Comparison of ENCODE assay signal across 23 cellular contexts in the genomic region with DNA sequence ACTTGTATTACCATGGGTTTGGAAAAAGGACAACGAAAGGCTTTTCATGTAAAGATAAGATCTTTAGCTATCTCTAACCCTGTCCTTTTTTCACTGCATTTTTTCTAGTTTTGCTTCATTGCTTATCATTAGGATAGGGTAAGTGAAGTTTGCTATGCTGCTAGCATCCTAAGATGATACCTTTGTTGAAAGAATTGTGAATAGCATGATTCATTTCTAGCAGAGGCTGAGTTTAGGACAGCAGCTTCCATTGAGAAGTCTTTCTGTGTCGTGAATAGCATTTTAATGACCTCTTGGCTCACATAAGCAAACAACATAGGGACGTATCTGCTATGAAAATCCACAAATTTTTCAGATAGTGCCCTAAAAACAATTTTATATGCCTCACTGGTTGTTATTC.
"Had no signal": no experiment of that assay in that cellular context is flagged by ENCODE, and none has a peak within 500 bp of the region (broad histone marks: within the 10 kb centered on the region; RNA-seq: fewer than 3 reads in every experiment).

No MANE protein-coding gene starts in this region.

- DNase-seq: activated CD4-positive, alpha-beta memory T cell treated with anti-CD3 and anti-CD28 coated beads, Interleukin-2, amount 10 ng/mL, durations not matched to agents 7 days and 5 days; activated CD4-positive, alpha-beta T cell treated with anti-CD3 and anti-CD28 coated beads for 48 hours; activated CD4-positive, CD25-positive, alpha-beta regulatory T cell; activated naive CD4-positive, alpha-beta T cell; activated naive CD8-positive, alpha-beta T cell treated with anti-CD3 and anti-CD28 coated beads for 36 hours; activated T-cell treated with anti-CD3 and anti-CD28 coated beads, Interleukin-2, amount 50 U/mL, for 1 hour; amniotic stem cell; dermis blood vessel endothelial cell; endodermal cell; gastrocnemius medialis; heart left ventricle; left lung; mucosa of descending colon; naive B cell; right cardiac atrium; small intestine; stimulated activated CD4-positive, alpha-beta T cell treated with anti-CD3 and anti-CD28 coated beads, Interleukin-4, amount 100 ng/mL, for 1 hour; stimulated activated naive CD8-positive, alpha-beta T cell treated with anti-CD3 and anti-CD28 coated beads, Interleukin-15, amount 100 ng/mL, for 72 hours; T1000; testis had no signal

- H3K4me1 ChIP-seq: left lung, prostate gland had no signal

- H3K9me3 ChIP-seq: gastrocnemius medialis, heart left ventricle, left lung, mucosa of descending colon, prostate gland, testis had no signal

- H3K4me3 ChIP-seq: cardiac muscle cell, gastrocnemius medialis, heart left ventricle, left lung, mucosa of descending colon, prostate gland, testis had no signal

- H3K36me3 ChIP-seq: cardiac muscle cell, gastrocnemius medialis, prostate gland had no signal

- ATAC-seq: activated T-helper 17 cell treated with anti-CD3 and anti-CD28 coated beads, Interleukin-2, amount 50 U/mL, for 72 hours; gastrocnemius medialis; heart left ventricle; left lung; mucosa of descending colon; right cardiac atrium; stimulated activated naive CD8-positive, alpha-beta T cell treated with anti-CD3 and anti-CD28 coated beads, Interleukin-15, amount 100 ng/mL, for 72 hours had no signal

- H3K27me3 ChIP-seq: cardiac muscle cell, gastrocnemius medialis, heart left ventricle, left lung, testis had no signal

- H3K27ac ChIP-seq: cardiac muscle cell, gastrocnemius medialis, heart left ventricle, left lung, prostate gland, testis had no signal
